ENCODE assay signal across 17 cellular contexts in genomic region chr9:109017493-109017892, GRCh38.
DNase-seq lines count a peak whose midpoint lies in the region; ATAC-seq lines count a peak whose summit lies in the region.
"Had no signal": no experiment of that assay in that cellular context is flagged by ENCODE, and none has a peak within 500 bp of the region (broad histone marks: within the 10 kb centered on the region; RNA-seq: fewer than 3 reads in every experiment).

No MANE protein-coding gene starts in this region.

- peaks cover 62 to 86% (median 76%) of the 10 kb centered on the region in 10 experiments for H3K4me1 ChIP-seq in BLaER1 treated with 17β-estradiol and CSF1 and Interleukin-3, amounts not matched to agents 10 nM and 100 nM

- H3K36me3 ChIP-seq in BLaER1 treated with 17β-estradiol and CSF1 and Interleukin-3, amounts not matched to agents 10 nM and 100 nM, result peaks cover 0 to 44% (median 18%) of the 10 kb centered on the region in 11 experiments; a peak in 14 of 22 replicates

- H3K9ac ChIP-seq in BLaER1 treated with 17β-estradiol and CSF1 and Interleukin-3, amounts not matched to agents 10 nM and 100 nM, result no peak overlapping the region

- H4K20me1 ChIP-seq in BLaER1 treated with 17β-estradiol and CSF1 and Interleukin-3, amounts not matched to agents 10 nM and 100 nM, result peaks cover 0 to 11% (median 0%) of the 10 kb centered on the region in 11 experiments; a peak in 5 of 22 replicates

- DNase-seq in GDM1 (lab: John Stamatoyannopoulos, UW) (no peak), DMS53 treated with DMSO at 0.1 percent for 48 hours (lab: John Stamatoyannopoulos, UW; ENCODE audit: unreplicated experiment) (no peak), activated gamma-delta T cell treated with Interleukin-2 at 50 U/mL for 16 hours (no peak), HCEC 1CT (no peak)
- DNase-seq: ACHN; activated CD4-positive, alpha-beta T cell treated with anti-CD3 and anti-CD28 coated beads for 4 hours; DMS53; immature natural killer cell; MV-4-11; NCI-H2171 treated with DMSO at 0.1 percent for 48 hours; stimulated activated CD4-positive, alpha-beta T cell treated with anti-CD3 and anti-CD28 coated beads, Interleukin-1b, Interleukin-23, amount 100 ng/mL, for 48 hours; T-cell had no signal

- peak; percentile 36 for ATAC-seq in GM18867 (IDR thresholded peaks at IDR 0.05; ENCODE audit: unreplicated experiment)
- peak; percentile 38 for ATAC-seq in GM21723 (IDR thresholded peaks at IDR 0.05; ENCODE audit: unreplicated experiment)
- ATAC-seq in HG03520 (IDR thresholded peaks at IDR 0.05; ENCODE audit: unreplicated experiment), result peak; percentile 32
- ATAC-seq: activated T-helper 17 cell treated with anti-CD3 and anti-CD28 coated beads, Interleukin-2, amount 50 U/mL, for 72 hours; T-cell had no signal

- no peak overlapping the region for H3K4me3 ChIP-seq in BLaER1 treated with 17β-estradiol and CSF1 and Interleukin-3, amounts not matched to agents 10 nM and 100 nM

- 0 out of 22 replicates have a peak, but pooled peaks cover 0 to 2% (median 0%) of the 10 kb centered on the region in 11 experiments for H3K27me3 ChIP-seq in BLaER1 treated with 17β-estradiol and CSF1 and Interleukin-3, amounts not matched to agents 10 nM and 100 nM

- peak overlapping the region in 2 of 11 experiments; percentile 1 to 12; a peak in 1 of 22 replicates for H3K27ac ChIP-seq in BLaER1 treated with 17β-estradiol and CSF1 and Interleukin-3, amounts not matched to agents 10 nM and 100 nM

- H3K4me2 ChIP-seq in BLaER1 treated with 17β-estradiol and CSF1 and Interleukin-3, amounts not matched to agents 10 nM and 100 nM, result peak overlapping the region; percentile 36 to 90 (median 68); a peak in 21 of 22 replicates

- no peaks in the 10 kb centered on the region for H3K9me3 ChIP-seq in BLaER1 treated with 17β-estradiol and CSF1 and Interleukin-3, amounts not matched to agents 10 nM and 100 nM (replicated peaks in 1 of 11)
